Comparison of ENCODE assay signal across 1 cellular context in genomic region chr5:42360641-42361320, GRCh38.
TF ChIP-seq lines count a peak whose summit lies in the region.

No MANE protein-coding gene starts in this region.

TF ChIP-seq in GM23338, 12 proteins besides CTCF, POLR2A, EP300 and RAD21 (continued from another document):
- TF ChIP-seq ZNF462 (CRISPR knock-in tag; IDR thresholded peaks at IDR 0.05) = peak; percentile 31; the same call in 1 of the 2 replicates
